2 cellular contexts compared by ENCODE assay signal in genomic region chr3:34832865-34833508, GRCh38.
TF ChIP-seq lines count a peak whose summit lies in the region.

No MANE protein-coding gene starts in this region.

TF ChIP-seq in HepG2, 621 proteins besides CTCF, POLR2A, EP300 and RAD21:
- peak; percentile 46 to 68; a peak in 3 of 4 replicates for TF ChIP-seq MAFK (conservative IDR thresholded peaks at IDR 0.05 in 1 of 2, IDR thresholded peaks at IDR 0.05 in 1 of 2; ENCODE audit: low read length in 2 of 2)
- no peak for TF ChIP-seq SPEN (CRISPR knock-in tag; IDR thresholded peaks at IDR 0.05; ENCODE audit: low read depth)
- TF ChIP-seq MAFF (IDR thresholded peaks at IDR 0.05; ENCODE audit: low read depth, low read length), result 0 out of 2 replicates have a peak, but pooled peaks have one; percentile 35
- TF ChIP-seq NAIF1 (CRISPR knock-in tag; IDR thresholded peaks at IDR 0.05; ENCODE audit: borderline replicate concordance), result no peak

TF ChIP-seq in IMR-90, 13 proteins besides CTCF, POLR2A, EP300 and RAD21:
- TF ChIP-seq MAFK (IDR thresholded peaks at IDR 0.05; ENCODE audit: low read depth, low read length), result peak; percentile 17; the same call in 1 of the 2 replicates
- no peak for TF ChIP-seq NFE2L2 (IDR thresholded peaks at IDR 0.05; ENCODE audit: low read depth, low read length)
